7 cellular contexts compared by ENCODE assay signal in the genomic region with DNA sequence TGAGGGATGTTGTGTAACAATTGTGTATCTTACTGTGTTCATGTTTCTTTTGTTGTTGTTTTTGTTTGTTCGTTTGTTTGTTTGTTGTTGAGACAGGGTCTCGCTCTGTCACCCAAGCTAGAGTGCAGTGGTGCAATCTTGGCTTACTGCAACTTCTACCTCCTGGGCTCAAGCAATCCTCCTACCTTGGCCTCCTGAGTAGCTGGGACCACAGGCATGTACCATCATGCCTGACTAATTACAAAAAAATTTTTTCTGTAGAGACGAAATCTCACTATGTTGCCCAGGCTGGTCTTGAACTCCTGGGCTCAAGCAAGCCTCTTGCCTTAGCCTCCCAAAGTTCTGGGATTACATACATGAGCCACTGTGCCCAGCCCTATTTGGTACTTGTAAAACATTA. TPM values are rescaled to one million over a fixed set of nuclear protein-coding genes. Genes with fewer than 3 reads are reported as not detected.
A peak's percentile ranks its signal among the peaks of the same experiment; 100 is the strongest.
DNase-seq lines count a peak whose midpoint lies in the region; ATAC-seq and TF ChIP-seq lines count a peak whose summit lies in the region.
"Not testable (repeated sequence)": the region's sequence is repeated elsewhere in the genome, so short reads cannot be mapped to it uniquely, and the experiment has no call there.

No MANE protein-coding gene starts in this region.

- not testable (repeated sequence) for H3K27me3 ChIP-seq in GM23248 (replicated peaks; ENCODE audit: insufficient read depth); RWPE2 (ENCODE audit: insufficient read depth, poor library complexity, severe bottlenecking)

- not testable (repeated sequence) for H3K9me2 ChIP-seq in GM23248 (ENCODE audit: insufficient read depth)

- peak; percentile 55; the same call in 2 of the 3 replicates for ATAC-seq in RWPE2 (ENCODE audit: low read depth)

- in situ Hi-C loops in GM23248 (cut with MboI): not testable (repeated sequence)

- H3K9me3 ChIP-seq in GM23248 (ENCODE audit: low read depth); RWPE2 (ENCODE audit: severe bottlenecking): not testable (repeated sequence)

- TF ChIP-seq CTCF in RWPE2 (IDR thresholded peaks at IDR 0.05; ENCODE audit: poor library complexity, severe bottlenecking); osteocyte (IDR thresholded peaks at IDR 0.05): not testable (repeated sequence)

- H3K4me1 Mint-ChIP-seq in osteocyte (ENCODE audit: unreplicated experiment): peaks cover 44% of the 10 kb centered on the region

- not testable (repeated sequence) for H4K20me1 ChIP-seq in GM23248 (ENCODE audit: insufficient read depth)

- H2AFZ ChIP-seq in GM23248: not testable (repeated sequence)

- H3K4me1 ChIP-seq in GM23248 (ENCODE audit: insufficient read depth); RWPE2 (ENCODE audit: insufficient read depth, poor library complexity, severe bottlenecking): not testable (repeated sequence)

- H3K4me3 ChIP-seq in GM23248; RWPE2 (ENCODE audit: severe bottlenecking): not testable (repeated sequence)

- H3K27ac ChIP-seq in GM23248; RWPE2 (ENCODE audit: poor library complexity, severe bottlenecking): not testable (repeated sequence)
- H3K27ac ChIP-seq in caudate nucleus (ENCODE audit: low read depth, low read length): peak overlapping the region; percentile 2

- peak; percentile 32 for DNase-seq in A172 (ENCODE audit: low spot score)
- DNase-seq in GM23248: peak; percentile 15
- peak; percentile 50 for DNase-seq in M059J (ENCODE audit: low read depth)
- not testable (repeated sequence) for DNase-seq in RWPE2 (ENCODE audit: low spot score); caudate nucleus (lab: John Stamatoyannopoulos, UW); osteocyte (ENCODE audit: extremely low spot score, unreplicated experiment)
- DNase-seq in iris pigment epithelial cell (ENCODE audit: low read depth): peak; percentile 36

- peaks cover 13% of the 10 kb centered on the region for H3K36me3 Mint-ChIP-seq in osteocyte (ENCODE audit: unreplicated experiment)

- not testable (repeated sequence) for H3K79me2 ChIP-seq in GM23248 (ENCODE audit: insufficient read depth)

- peak overlapping the region; percentile 39 for H3K27ac Mint-ChIP-seq in osteocyte (ENCODE audit: unreplicated experiment)

- WGBS in GM23248 (ENCODE audit: low coverage in 1 of 2, low lambda C conversion rate in 2 of 2, missing lambda C conversion rate in 2 of 2), 2 experiments: 76 to 80% methylated on average over 3 of the region's 3 CpGs

- not testable (repeated sequence) for H3K9me3 Mint-ChIP-seq in osteocyte (ENCODE audit: unreplicated experiment)

- not testable (repeated sequence) for H3F3A ChIP-seq in GM23248 (ENCODE audit: insufficient read depth)

- not testable (repeated sequence) for H3K9ac ChIP-seq in GM23248

- H3K4me2 ChIP-seq in GM23248 (ENCODE audit: unreplicated experiment): not testable (repeated sequence)

- H3K27me3 Mint-ChIP-seq in osteocyte (ENCODE audit: unreplicated experiment): not testable (repeated sequence)

- not testable (repeated sequence) for H3K36me3 ChIP-seq in GM23248 (ENCODE audit: low read depth); RWPE2 (ENCODE audit: low read depth)

- H3K4me3 Mint-ChIP-seq in osteocyte (ENCODE audit: unreplicated experiment): not testable (repeated sequence)

RNA-seq across cellular contexts. Expression of a gene that starts 13.8 kb away (rescaled TPM):
- total RNA-seq in A172 (2014; rRNA removed; shearing (Covaris generic)): 0.69 and 1.6 TPM in 2 replicates
- total RNA-seq in GM23248 (2014; rRNA removed; shearing (Covaris generic)): 0.76 and 0.97 TPM in 2 replicates
- polyA plus RNA-seq in GM23248 (2016; fragmentation: Nextera tagmentation; extraction: Ambion mirVana): 0.42 and 0.51 TPM in 2 replicates
- total RNA-seq in M059J (2014; rRNA removed; shearing (Covaris generic)): 0.15 and 0.20 TPM in 2 replicates
- 8.9 and 10.5 TPM in 2 replicates for total RNA-seq in osteocyte

RNA-seq across cellular contexts. Expression of a gene that starts 43.9 kb away (rescaled TPM):
- total RNA-seq in A172 (2014; rRNA removed; shearing (Covaris generic)): 354 and 416 TPM in 2 replicates
- total RNA-seq in GM23248 (2014; rRNA removed; shearing (Covaris generic)): 415 and 428 TPM in 2 replicates
- polyA plus RNA-seq in GM23248 (2016; fragmentation: Nextera tagmentation; extraction: Ambion mirVana): 225 and 228 TPM in 2 replicates
- total RNA-seq in M059J (2014; rRNA removed; shearing (Covaris generic)): 182 and 247 TPM in 2 replicates
- total RNA-seq in osteocyte: 278 and 282 TPM in 2 replicates
